ENCODE assay signal across 2 cellular contexts in the genomic region with DNA sequence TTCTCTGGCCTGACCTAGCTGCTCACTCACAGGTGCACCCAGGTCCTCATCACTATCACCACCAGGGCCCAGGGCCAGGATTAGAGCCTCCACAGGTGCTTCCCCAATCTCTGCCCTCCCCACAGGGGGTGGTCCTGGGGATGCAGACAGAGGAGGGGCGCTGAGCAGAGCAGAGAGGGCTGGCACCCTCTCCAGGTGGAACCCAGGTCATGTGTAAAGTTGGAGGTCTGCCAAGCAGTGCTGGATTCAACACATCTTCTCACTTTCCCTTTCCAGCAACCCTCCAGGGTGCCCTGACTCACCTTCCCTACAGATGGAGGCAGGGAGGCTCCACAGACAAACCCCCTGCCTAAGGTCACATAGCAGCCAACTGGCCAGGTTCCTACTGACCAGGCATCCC.
TF ChIP-seq lines count a peak whose summit lies in the region.

No MANE protein-coding gene starts in this region.

TF ChIP-seq in SK-N-SH treated with all-trans-retinoic acid at 6 μM for 48 hours, 23 proteins besides CTCF, POLR2A, EP300 and RAD21 (continued from another document):
- TF ChIP-seq, protein P1, sequence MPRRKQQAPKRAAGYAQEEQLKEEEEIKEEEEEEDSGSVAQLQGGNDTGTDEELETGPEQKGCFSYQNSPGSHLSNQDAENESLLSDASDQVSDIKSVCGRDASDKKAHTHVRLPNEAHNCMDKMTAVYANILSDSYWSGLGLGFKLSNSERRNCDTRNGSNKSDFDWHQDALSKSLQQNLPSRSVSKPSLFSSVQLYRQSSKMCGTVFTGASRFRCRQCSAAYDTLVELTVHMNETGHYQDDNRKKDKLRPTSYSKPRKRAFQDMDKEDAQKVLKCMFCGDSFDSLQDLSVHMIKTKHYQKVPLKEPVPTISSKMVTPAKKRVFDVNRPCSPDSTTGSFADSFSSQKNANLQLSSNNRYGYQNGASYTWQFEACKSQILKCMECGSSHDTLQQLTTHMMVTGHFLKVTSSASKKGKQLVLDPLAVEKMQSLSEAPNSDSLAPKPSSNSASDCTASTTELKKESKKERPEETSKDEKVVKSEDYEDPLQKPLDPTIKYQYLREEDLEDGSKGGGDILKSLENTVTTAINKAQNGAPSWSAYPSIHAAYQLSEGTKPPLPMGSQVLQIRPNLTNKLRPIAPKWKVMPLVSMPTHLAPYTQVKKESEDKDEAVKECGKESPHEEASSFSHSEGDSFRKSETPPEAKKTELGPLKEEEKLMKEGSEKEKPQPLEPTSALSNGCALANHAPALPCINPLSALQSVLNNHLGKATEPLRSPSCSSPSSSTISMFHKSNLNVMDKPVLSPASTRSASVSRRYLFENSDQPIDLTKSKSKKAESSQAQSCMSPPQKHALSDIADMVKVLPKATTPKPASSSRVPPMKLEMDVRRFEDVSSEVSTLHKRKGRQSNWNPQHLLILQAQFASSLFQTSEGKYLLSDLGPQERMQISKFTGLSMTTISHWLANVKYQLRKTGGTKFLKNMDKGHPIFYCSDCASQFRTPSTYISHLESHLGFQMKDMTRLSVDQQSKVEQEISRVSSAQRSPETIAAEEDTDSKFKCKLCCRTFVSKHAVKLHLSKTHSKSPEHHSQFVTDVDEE (CRISPR knock-in tag; IDR thresholded peaks at IDR 0.05): no peak
- TF ChIP-seq ARNTL (CRISPR knock-in tag; IDR thresholded peaks at IDR 0.05; ENCODE audit: borderline replicate concordance, low read depth) (no peak), SNAI2 (CRISPR knock-in tag; IDR thresholded peaks at IDR 0.05) (no peak), TOX (CRISPR knock-in tag; IDR thresholded peaks at IDR 0.05; ENCODE audit: borderline replicate concordance) (no peak), GLIS3 (CRISPR knock-in tag; IDR thresholded peaks at IDR 0.05) (no peak), RARB (CRISPR knock-in tag; IDR thresholded peaks at IDR 0.05) (no peak), POU6F1 (CRISPR knock-in tag; IDR thresholded peaks at IDR 0.05; ENCODE audit: borderline replicate concordance, low read depth) (no peak), CSRNP3 (CRISPR knock-in tag; IDR thresholded peaks at IDR 0.05) (no peak), ESRRG (CRISPR knock-in tag; IDR thresholded peaks at IDR 0.05) (no peak), ZNF70 (CRISPR knock-in tag; IDR thresholded peaks at IDR 0.05) (no peak), ZC3H10 (CRISPR knock-in tag; IDR thresholded peaks at IDR 0.05) (no peak), ISL1 (CRISPR knock-in tag; IDR thresholded peaks at IDR 0.05) (no peak), CREB5 (CRISPR knock-in tag; IDR thresholded peaks at IDR 0.05; ENCODE audit: low read depth) (no peak), PATZ1 (CRISPR knock-in tag; IDR thresholded peaks at IDR 0.05; ENCODE audit: borderline replicate concordance) (no peak), TCF4 (CRISPR knock-in tag; IDR thresholded peaks at IDR 0.05; ENCODE audit: borderline replicate concordance) (no peak), OSR1 (CRISPR knock-in tag; IDR thresholded peaks at IDR 0.05) (no peak), ZNF8 (CRISPR knock-in tag; IDR thresholded peaks at IDR 0.05) (no peak), BACH2 (CRISPR knock-in tag; IDR thresholded peaks at IDR 0.05; ENCODE audit: borderline replicate concordance) (no peak)

TF ChIP-seq in HepG2, 621 proteins besides CTCF, POLR2A, EP300 and RAD21 (continued from another document):
- no peak for TF ChIP-seq ZNF333 (CRISPR knock-in tag; IDR thresholded peaks at IDR 0.05; ENCODE audit: borderline replicate concordance)
- no peak for TF ChIP-seq HOXD1 (CRISPR knock-in tag; IDR thresholded peaks at IDR 0.05)
- no peak for TF ChIP-seq HNF4A (CRISPR knock-in tag; IDR thresholded peaks at IDR 0.05)
- TF ChIP-seq, protein P2, sequence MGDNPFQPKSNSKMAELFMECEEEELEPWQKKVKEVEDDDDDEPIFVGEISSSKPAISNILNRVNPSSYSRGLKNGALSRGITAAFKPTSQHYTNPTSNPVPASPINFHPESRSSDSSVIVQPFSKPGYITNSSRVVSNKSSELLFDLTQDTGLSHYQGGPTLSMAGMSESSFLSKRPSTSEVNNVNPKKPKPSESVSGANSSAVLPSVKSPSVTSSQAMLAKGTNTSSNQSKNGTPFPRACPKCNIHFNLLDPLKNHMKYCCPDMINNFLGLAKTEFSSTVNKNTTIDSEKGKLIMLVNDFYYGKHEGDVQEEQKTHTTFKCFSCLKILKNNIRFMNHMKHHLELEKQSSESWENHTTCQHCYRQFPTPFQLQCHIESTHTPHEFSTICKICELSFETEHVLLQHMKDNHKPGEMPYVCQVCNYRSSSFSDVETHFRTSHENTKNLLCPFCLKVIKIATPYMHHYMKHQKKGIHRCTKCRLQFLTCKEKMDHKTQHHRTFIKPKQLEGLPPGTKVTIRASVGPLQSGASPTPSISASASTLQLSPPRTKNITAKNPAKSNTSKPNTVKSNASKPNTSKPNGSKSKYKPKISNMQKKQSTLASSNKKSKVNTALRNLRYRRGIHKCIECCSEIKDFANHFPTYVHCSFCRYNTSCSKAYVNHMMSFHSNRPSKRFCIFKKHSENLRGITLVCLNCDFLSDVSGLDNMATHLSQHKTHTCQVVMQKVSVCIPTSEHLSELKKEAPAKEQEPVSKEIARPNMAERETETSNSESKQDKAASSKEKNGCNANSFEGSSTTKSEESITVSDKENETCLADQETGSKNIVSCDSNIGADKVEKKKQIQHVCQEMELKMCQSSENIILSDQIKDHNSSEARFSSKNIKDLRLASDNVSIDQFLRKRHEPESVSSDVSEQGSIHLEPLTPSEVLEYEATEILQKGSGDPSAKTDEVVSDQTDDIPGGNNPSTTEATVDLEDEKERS (CRISPR knock-in tag; IDR thresholded peaks at IDR 0.05): no peak
- TF ChIP-seq, protein P3, sequence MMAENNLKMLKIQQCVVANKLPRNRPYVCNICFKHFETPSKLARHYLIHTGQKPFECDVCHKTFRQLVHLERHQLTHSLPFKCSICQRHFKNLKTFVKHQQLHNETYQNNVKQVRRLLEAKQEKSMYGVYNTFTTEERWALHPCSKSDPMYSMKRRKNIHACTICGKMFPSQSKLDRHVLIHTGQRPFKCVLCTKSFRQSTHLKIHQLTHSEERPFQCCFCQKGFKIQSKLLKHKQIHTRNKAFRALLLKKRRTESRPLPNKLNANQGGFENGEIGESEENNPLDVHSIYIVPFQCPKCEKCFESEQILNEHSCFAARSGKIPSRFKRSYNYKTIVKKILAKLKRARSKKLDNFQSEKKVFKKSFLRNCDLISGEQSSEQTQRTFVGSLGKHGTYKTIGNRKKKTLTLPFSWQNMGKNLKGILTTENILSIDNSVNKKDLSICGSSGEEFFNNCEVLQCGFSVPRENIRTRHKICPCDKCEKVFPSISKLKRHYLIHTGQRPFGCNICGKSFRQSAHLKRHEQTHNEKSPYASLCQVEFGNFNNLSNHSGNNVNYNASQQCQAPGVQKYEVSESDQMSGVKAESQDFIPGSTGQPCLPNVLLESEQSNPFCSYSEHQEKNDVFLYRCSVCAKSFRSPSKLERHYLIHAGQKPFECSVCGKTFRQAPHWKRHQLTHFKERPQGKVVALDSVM (CRISPR knock-in tag; IDR thresholded peaks at IDR 0.05): no peak
- TF ChIP-seq ZNF709 (CRISPR knock-in tag; IDR thresholded peaks at IDR 0.05): no peak
- no peak for TF ChIP-seq YEATS2 (CRISPR knock-in tag; IDR thresholded peaks at IDR 0.05; ENCODE audit: borderline replicate concordance)
